11 cellular contexts compared by ENCODE assay signal in the genomic region with DNA sequence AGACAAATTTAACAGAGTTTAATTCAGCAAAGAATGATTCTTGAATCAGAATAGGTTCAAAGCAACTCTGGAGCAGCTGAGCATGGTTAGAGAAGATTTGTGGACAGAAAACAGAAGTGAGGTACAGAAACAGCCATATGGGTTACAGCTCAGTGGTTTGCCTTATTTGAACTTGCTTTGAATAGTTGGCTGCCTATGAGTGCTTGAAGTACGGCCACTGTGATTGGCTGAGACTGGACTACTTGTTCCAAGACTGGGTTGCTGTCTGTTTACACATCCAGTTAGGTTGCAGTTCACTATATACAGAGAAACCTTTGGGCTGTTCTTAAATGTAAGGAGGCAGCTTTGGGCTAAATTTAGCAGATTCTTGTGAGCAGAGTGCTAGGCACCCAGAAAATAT.
DNase-seq lines count a peak whose midpoint lies in the region; ATAC-seq, FAIRE-seq and TF ChIP-seq lines count a peak whose summit lies in the region.
"Had no signal": no experiment of that assay in that cellular context is flagged by ENCODE, and none has a peak within 500 bp of the region (broad histone marks: within the 10 kb centered on the region; RNA-seq: fewer than 3 reads in every experiment).

No MANE protein-coding gene starts in this region.

- TF ChIP-seq POLR2A in GM12892 (IDR thresholded peaks at IDR 0.05; ENCODE audit: low read depth, low read length) = no peak

- H3K9me3 Mint-ChIP-seq in activated B cell treated with CpG ODN at 0.5 μM for 24 hours = no peaks in the 10 kb centered on the region
- peaks cover 3% of the 10 kb centered on the region for H3K9me3 Mint-ChIP-seq in activated T-helper 17 cell treated with anti-CD3 and anti-CD28 coated beads, Interleukin-2, amount 50 U/mL, for 72 hours

- WGBS in right cardiac atrium = 58% methylated on average over 1 of the region's 1 CpG
- 86% methylated on average over 1 of the region's 1 CpG for WGBS in smooth muscle cell (ENCODE audit: low lambda C conversion rate)

- no peak overlapping the region for H3K9ac ChIP-seq in smooth muscle cell (ENCODE audit: low read depth)

- H3F3A ChIP-seq in smooth muscle cell (ENCODE audit: low read depth) = no peaks in the 10 kb centered on the region

- H3K79me2 ChIP-seq in smooth muscle cell (ENCODE audit: low read depth) = no peaks in the 10 kb centered on the region

- no peaks in the 10 kb centered on the region for H3K27me3 ChIP-seq in right cardiac atrium (ENCODE audit: control insufficient read depth, insufficient read depth)
- no peaks in the 10 kb centered on the region for H3K27me3 ChIP-seq in smooth muscle cell (ENCODE audit: low read depth)
- H3K27me3 ChIP-seq: esophagus squamous epithelium had no signal

- peak; percentile 57 for FAIRE-seq in GM12892 (lab: Jason Lieb, UNC)

- DNase-seq in GM12892 (ENCODE audit: insufficient read length) = no peak
- DNase-seq in activated B cell treated with CpG ODN at 0.5 μM for 24 hours = no peak
- no peak for DNase-seq in AML-193 (lab: John Stamatoyannopoulos, UW)
- no peak for DNase-seq in right cardiac atrium
- no peak for DNase-seq in smooth muscle cell (lab: John Stamatoyannopoulos, UW; ENCODE audit: unreplicated experiment)
- DNase-seq: esophagus squamous epithelium, left ventricle myocardium inferior, NCI-H1417 had no signal

- H3K4me3 ChIP-seq in right cardiac atrium (ENCODE audit: low read length) (no peak overlapping the region), smooth muscle cell (no peak overlapping the region)
- H3K4me3 ChIP-seq: esophagus squamous epithelium, left ventricle myocardium inferior had no signal

- no peaks in the 10 kb centered on the region for H3K27me3 Mint-ChIP-seq in activated B cell treated with CpG ODN at 0.5 μM for 24 hours
- H3K27me3 Mint-ChIP-seq in activated T-helper 17 cell treated with anti-CD3 and anti-CD28 coated beads, Interleukin-2, amount 50 U/mL, for 72 hours = no peaks in the 10 kb centered on the region

- H3K36me3 ChIP-seq in smooth muscle cell (ENCODE audit: low read depth) = no peaks in the 10 kb centered on the region
- H3K36me3 ChIP-seq: esophagus squamous epithelium, left ventricle myocardium inferior had no signal

- no peak overlapping the region for H3K27ac ChIP-seq in right cardiac atrium (ENCODE audit: low read length)
- H3K27ac ChIP-seq in smooth muscle cell (ENCODE audit: low read depth) = no peak overlapping the region
- H3K27ac ChIP-seq: esophagus squamous epithelium, left ventricle myocardium inferior had no signal

- H3K4me1 Mint-ChIP-seq in activated B cell treated with CpG ODN at 0.5 μM for 24 hours = peaks cover 2% of the 10 kb centered on the region
- H3K4me1 Mint-ChIP-seq in activated T-helper 17 cell treated with anti-CD3 and anti-CD28 coated beads, Interleukin-2, amount 50 U/mL, for 72 hours = no peaks in the 10 kb centered on the region

- no peaks in the 10 kb centered on the region for H4K20me1 ChIP-seq in smooth muscle cell (ENCODE audit: low read depth)

- CTCF ChIA-PET in activated B cell treated with CpG ODN at 0.5 μM for 24 hours (lab: Charles Lee) = no interaction called here

- intact Hi-C loops in activated B cell treated with CpG ODN at 0.5 μM for 24 hours (cut with micrococcal nuclease) = no loop called here
- intact Hi-C loops in right cardiac atrium (cut with DNase I) = no loop called here

- H3K4me1 ChIP-seq in right cardiac atrium (ENCODE audit: control insufficient read depth, insufficient read depth, low read length) (no peaks in the 10 kb centered on the region), smooth muscle cell (ENCODE audit: low read depth) (peaks cover 8% of the 10 kb centered on the region)
- H3K4me1 ChIP-seq: esophagus squamous epithelium, left ventricle myocardium inferior had no signal

- H3K4me3 Mint-ChIP-seq in activated B cell treated with CpG ODN at 0.5 μM for 24 hours = no peak overlapping the region
- H3K4me3 Mint-ChIP-seq in activated T-helper 17 cell treated with anti-CD3 and anti-CD28 coated beads, Interleukin-2, amount 50 U/mL, for 72 hours = no peak overlapping the region

- no peak overlapping the region for H3K27ac Mint-ChIP-seq in activated B cell treated with CpG ODN at 0.5 μM for 24 hours
- no peak overlapping the region for H3K27ac Mint-ChIP-seq in activated T-helper 17 cell treated with anti-CD3 and anti-CD28 coated beads, Interleukin-2, amount 50 U/mL, for 72 hours

- H3K9me3 ChIP-seq in right cardiac atrium (ENCODE audit: control insufficient read depth, low read length) = no peaks in the 10 kb centered on the region
- no peaks in the 10 kb centered on the region for H3K9me3 ChIP-seq in smooth muscle cell (replicated peaks; ENCODE audit: low read depth)
- H3K9me3 ChIP-seq: esophagus squamous epithelium had no signal

- no peaks in the 10 kb centered on the region for H3K36me3 Mint-ChIP-seq in activated B cell treated with CpG ODN at 0.5 μM for 24 hours (ENCODE audit: low read depth)
- no peaks in the 10 kb centered on the region for H3K36me3 Mint-ChIP-seq in activated T-helper 17 cell treated with anti-CD3 and anti-CD28 coated beads, Interleukin-2, amount 50 U/mL, for 72 hours (ENCODE audit: low read depth)

- TF ChIP-seq CTCF in activated B cell treated with CpG ODN at 0.5 μM for 24 hours (IDR thresholded peaks at IDR 0.05) (no peak), smooth muscle cell (IDR thresholded peaks at IDR 0.05; ENCODE audit: borderline replicate concordance, insufficient read depth, poor library complexity, severe bottlenecking) (no peak)

- ATAC-seq in GM21367 (IDR thresholded peaks at IDR 0.05; ENCODE audit: unreplicated experiment) (peak; percentile 81), HG03175 (IDR thresholded peaks at IDR 0.05; ENCODE audit: unreplicated experiment) (peak; percentile 62), activated B cell treated with CpG ODN at 0.5 μM for 24 hours (ENCODE audit: low read depth) (peak; percentile 34), right cardiac atrium (no peak)
- ATAC-seq in activated T-helper 17 cell treated with anti-CD3 and anti-CD28 coated beads, Interleukin-2, amount 50 U/mL, for 72 hours (replicated peaks) = no peak

- H2AFZ ChIP-seq in smooth muscle cell (ENCODE audit: low read depth) = no peak overlapping the region

- POLR2A ChIA-PET in activated B cell treated with CpG ODN at 0.5 μM for 24 hours (lab: Charles Lee) = no interaction called here

- H3K4me2 ChIP-seq in smooth muscle cell = no peak overlapping the region

Comparison
In these comparisons a context has a peak if more than half of its experiments do, and no peak if none do; other contexts are left out.
1. ATAC-seq: peak in GM21367 (single experiment), HG03175 (single experiment) and activated B cell treated with CpG ODN at 0.5 μM for 24 hours (single experiment); none in activated T-helper 17 cell treated with anti-CD3 and anti-CD28 coated beads, Interleukin-2, amount 50 U/mL, for 72 hours (single experiment) and right cardiac atrium (0 of 2).